In genomic region chr7:72211175-72211574, GRCh38 we compare ENCODE assay signal across 21 cellular contexts.
"Had no signal": no experiment of that assay in that cellular context is flagged by ENCODE, and none has a peak within 500 bp of the region (broad histone marks: within the 10 kb centered on the region; RNA-seq: fewer than 3 reads in every experiment).

No MANE protein-coding gene starts in this region.

- H3K9ac ChIP-seq: SK-N-SH had no signal

- H3K27ac ChIP-seq: HL-60, RWPE1 had no signal

- H3K36me3 Mint-ChIP-seq: IgD-negative memory B cell had no signal

- H3K4me1 Mint-ChIP-seq: IgD-negative memory B cell had no signal

- H3K4me2 ChIP-seq: SK-N-SH had no signal

- DNase-seq: KBM-7, MM.1S, NCI-H1092 treated with DMSO at 0.1 percent for 48 hours, NCI-H1436, NCI-H187, NCI-H2029, NCI-H2081 treated with DMSO at 0.1 percent for 48 hours, NCI-H2171, NCI-H226, NCI-H446, NCI-H510A, NCI-H524 treated with DMSO at 0.1 percent for 48 hours, NCI-H69, NCI-H774, SHP77, SK-N-SH, T-helper 1 cell had no signal

- H3K9me3 ChIP-seq: SK-N-SH had no signal

- H3K27me3 Mint-ChIP-seq: IgD-negative memory B cell had no signal

- H3K9me2 ChIP-seq: SK-N-SH had no signal

- H3K27ac Mint-ChIP-seq: IgD-negative memory B cell had no signal

- ATAC-seq: Panc1 had no signal

- H3K4me3 Mint-ChIP-seq: IgD-negative memory B cell had no signal
